Comparison of ENCODE assay signal across 1 cellular context in the genomic region with DNA sequence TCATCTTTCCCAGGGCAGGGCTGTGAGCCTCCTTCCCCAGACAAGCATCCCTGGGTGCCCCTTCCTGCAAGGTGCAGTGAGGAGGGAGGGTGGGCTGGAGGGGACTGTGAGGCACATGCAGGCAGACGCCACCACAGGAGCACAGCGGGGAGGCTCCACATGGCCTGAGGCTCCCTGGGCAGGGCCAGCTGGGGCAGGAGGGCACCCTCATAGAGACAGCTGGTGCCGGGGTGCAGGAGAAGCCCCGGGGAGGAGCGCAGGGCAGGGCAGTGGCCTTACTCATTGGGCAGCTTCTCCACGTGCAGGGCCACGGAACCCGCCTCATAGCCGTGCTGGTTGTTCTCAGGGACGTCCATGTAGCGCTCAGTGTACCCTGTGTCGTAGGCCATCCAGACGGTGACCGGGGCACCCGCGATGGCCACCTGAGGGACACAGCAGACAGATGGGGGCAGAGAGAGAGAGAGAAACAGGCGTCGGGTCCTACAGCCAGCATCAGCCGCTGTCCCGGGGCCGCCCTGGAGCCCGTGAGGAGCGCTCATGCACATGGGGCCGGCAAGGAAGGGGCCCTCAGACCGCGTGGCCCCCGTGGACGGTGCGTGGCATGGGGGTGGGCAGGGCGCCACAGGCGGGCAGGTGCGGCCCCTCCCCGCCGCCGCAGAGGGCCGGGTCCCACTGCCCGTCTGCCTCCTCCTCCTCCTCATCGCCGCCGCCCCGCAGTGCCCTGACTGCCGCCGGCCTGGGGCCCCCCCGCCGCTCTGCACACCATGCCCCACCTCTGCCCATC.
TF ChIP-seq lines count a peak whose summit lies in the region.

No MANE protein-coding gene starts in this region.

TF ChIP-seq in K562, 482 proteins besides CTCF, POLR2A, EP300 and RAD21:
- TF ChIP-seq POLR2G (IDR thresholded peaks at IDR 0.05; ENCODE audit: low read depth, low read length) (peak; percentile 52), CAMTA2 (CRISPR knock-in tag; conservative IDR thresholded peaks at IDR 0.05) (no peak), RBFOX2 (IDR thresholded peaks at IDR 0.05; ENCODE audit: low read depth, low read length) (0 out of 2 replicates have a peak, but pooled peaks have one; percentile 33)
- TF ChIP-seq, protein P1, sequence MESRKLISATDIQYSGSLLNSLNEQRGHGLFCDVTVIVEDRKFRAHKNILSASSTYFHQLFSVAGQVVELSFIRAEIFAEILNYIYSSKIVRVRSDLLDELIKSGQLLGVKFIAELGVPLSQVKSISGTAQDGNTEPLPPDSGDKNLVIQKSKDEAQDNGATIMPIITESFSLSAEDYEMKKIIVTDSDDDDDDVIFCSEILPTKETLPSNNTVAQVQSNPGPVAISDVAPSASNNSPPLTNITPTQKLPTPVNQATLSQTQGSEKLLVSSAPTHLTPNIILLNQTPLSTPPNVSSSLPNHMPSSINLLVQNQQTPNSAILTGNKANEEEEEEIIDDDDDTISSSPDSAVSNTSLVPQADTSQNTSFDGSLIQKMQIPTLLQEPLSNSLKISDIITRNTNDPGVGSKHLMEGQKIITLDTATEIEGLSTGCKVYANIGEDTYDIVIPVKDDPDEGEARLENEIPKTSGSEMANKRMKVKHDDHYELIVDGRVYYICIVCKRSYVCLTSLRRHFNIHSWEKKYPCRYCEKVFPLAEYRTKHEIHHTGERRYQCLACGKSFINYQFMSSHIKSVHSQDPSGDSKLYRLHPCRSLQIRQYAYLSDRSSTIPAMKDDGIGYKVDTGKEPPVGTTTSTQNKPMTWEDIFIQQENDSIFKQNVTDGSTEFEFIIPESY (CRISPR knock-in tag; IDR thresholded peaks at IDR 0.05): 0 out of 2 replicates have a peak, but pooled peaks have one; percentile 56
